In genomic region chr6:116556814-116557403, GRCh38 we compare ENCODE assay signal across 1 cellular context.
TF ChIP-seq lines count a peak whose summit lies in the region.

No MANE protein-coding gene starts in this region.

TF ChIP-seq in A549, 52 proteins besides CTCF, POLR2A, EP300 and RAD21 (continued from another document):
- TF ChIP-seq ZFP36 (IDR thresholded peaks at IDR 0.05; ENCODE audit: borderline replicate concordance, partially characterized antibody), result no peak
- TF ChIP-seq PBX3 (IDR thresholded peaks at IDR 0.05), result no peak
